1 cellular context compared by ENCODE assay signal in genomic region chr6:83815631-83816030, GRCh38.
TF ChIP-seq lines count a peak whose summit lies in the region.

No MANE protein-coding gene starts in this region.

TF ChIP-seq in IMR-90, 13 proteins besides CTCF, POLR2A, EP300 and RAD21 (continued from another document):
- no peak for TF ChIP-seq USF2 (IDR thresholded peaks at IDR 0.05; ENCODE audit: low read depth, low read length)
- no peak for TF ChIP-seq ELK1 (IDR thresholded peaks at IDR 0.05; ENCODE audit: borderline replicate concordance, low read depth, low read length)
- no peak for TF ChIP-seq MXI1 (IDR thresholded peaks at IDR 0.05; ENCODE audit: borderline replicate concordance, low read depth, low read length)
- no peak for TF ChIP-seq SMC3 (IDR thresholded peaks at IDR 0.05; ENCODE audit: low read depth, low read length)
- no peak for TF ChIP-seq MAZ (IDR thresholded peaks at IDR 0.05; ENCODE audit: borderline replicate concordance, low read depth, low read length)
- no peak for TF ChIP-seq CEBPB (IDR thresholded peaks at IDR 0.05; ENCODE audit: low read depth, low read length)
- no peak for TF ChIP-seq NFE2L2 (IDR thresholded peaks at IDR 0.05; ENCODE audit: low read depth, low read length)
- TF ChIP-seq RCOR1 (IDR thresholded peaks at IDR 0.05; ENCODE audit: insufficient replicate concordance, low read length), result no peak
